3 cellular contexts compared by ENCODE assay signal in genomic region chr16:29709657-29710056, GRCh38. TPM values are rescaled to one million over a fixed set of nuclear protein-coding genes. Genes with fewer than 3 reads are reported as not detected.
"Had no signal": no experiment of that assay in that cellular context is flagged by ENCODE, and none has a peak within 500 bp of the region (broad histone marks: within the 10 kb centered on the region; RNA-seq: fewer than 3 reads in every experiment).

No MANE protein-coding gene starts in this region.

RNA-seq across cellular contexts. Expression of gene C16orf54, which starts 36.1 kb away (rescaled TPM):
- total RNA-seq: cardiac muscle cell, pulmonary artery endothelial cell, temporal lobe had no signal
- polyA plus RNA-seq: cardiac muscle cell had no signal

RNA-seq across cellular contexts. Expression of gene SPN, which starts 46.6 kb away (rescaled TPM):
- total RNA-seq: pulmonary artery endothelial cell had no signal
